ENCODE assay signal across 1 cellular context in the genomic region with DNA sequence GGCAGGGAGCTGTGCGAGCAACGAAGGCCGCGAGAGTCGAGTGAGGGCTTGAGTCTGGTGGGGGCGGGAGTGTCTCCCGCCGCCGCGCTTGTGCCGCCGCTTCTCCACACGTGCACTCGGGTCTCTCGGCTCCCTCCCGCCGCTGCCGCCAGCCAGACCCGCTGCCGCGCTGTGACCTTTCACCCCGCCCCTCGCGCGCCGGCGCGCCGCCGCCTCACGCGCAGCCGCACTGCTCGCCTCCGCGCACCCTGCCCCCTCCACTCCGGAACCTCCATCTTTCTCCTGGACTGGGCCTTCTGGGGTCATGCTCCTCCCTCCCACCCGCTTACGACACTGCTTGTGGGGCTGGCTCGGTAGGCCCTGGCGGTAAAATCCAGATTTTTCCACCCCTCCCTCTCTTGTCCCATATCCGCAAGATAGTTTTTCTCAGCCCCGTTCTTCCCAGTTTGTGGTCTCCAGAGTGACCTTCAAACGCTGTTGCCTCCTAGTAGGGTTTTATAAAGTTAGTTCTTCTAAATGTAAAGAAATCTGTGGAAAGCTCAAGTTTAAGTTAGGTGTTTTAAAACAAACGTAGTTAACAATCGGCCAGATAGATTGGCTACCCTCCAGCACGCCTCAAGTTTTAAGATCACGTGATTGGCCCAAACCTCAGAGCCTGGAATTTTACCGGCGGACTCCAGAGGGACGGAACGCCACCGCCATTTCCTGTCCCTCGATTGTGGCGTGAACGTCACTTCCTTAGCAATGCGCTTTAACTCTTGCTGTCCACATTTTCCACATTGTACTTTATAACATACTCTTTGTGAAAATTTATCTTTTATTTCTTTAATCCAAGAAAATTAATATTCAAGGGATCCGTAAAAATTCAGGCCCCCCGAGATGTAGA.
TF ChIP-seq lines count a peak whose summit lies in the region.

A gene (minus strand): TSS at position 181 of the 886 bp plus-strand sequence. CDS start 300 bp downstream, outside the sequence.

TF ChIP-seq in K562, 482 proteins besides CTCF, POLR2A, EP300 and RAD21 (continued from another document and continues in another):
- TF ChIP-seq, protein P1, sequence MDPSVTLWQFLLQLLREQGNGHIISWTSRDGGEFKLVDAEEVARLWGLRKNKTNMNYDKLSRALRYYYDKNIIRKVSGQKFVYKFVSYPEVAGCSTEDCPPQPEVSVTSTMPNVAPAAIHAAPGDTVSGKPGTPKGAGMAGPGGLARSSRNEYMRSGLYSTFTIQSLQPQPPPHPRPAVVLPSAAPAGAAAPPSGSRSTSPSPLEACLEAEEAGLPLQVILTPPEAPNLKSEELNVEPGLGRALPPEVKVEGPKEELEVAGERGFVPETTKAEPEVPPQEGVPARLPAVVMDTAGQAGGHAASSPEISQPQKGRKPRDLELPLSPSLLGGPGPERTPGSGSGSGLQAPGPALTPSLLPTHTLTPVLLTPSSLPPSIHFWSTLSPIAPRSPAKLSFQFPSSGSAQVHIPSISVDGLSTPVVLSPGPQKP (CRISPR knock-in tag; IDR thresholded peaks at IDR 0.05) = no peak
- TF ChIP-seq ZNF212 (CRISPR knock-in tag; IDR thresholded peaks at IDR 0.05) (no peak), STAT5A (IDR thresholded peaks at IDR 0.05; ENCODE audit: borderline replicate concordance, low read length) (no peak), ETS2 (tag; IDR thresholded peaks at IDR 0.05; ENCODE audit: borderline replicate concordance, poor library complexity, severe bottlenecking) (no peak), MAFK (IDR thresholded peaks at IDR 0.05; ENCODE audit: low read length) (no peak), CBX8 (IDR thresholded peaks at IDR 0.05; ENCODE audit: borderline replicate concordance, extremely low read depth, low read depth, low read length, poor library complexity, severe bottlenecking) (no peak), EP400 (IDR thresholded peaks at IDR 0.05) (peak; percentile 81), ZNF175 (CRISPR knock-in tag; IDR thresholded peaks at IDR 0.05; ENCODE audit: low read depth) (no peak), ZNF282 (CRISPR knock-in tag; IDR thresholded peaks at IDR 0.05) (no peak), HDAC6 (IDR thresholded peaks at IDR 0.05; ENCODE audit: low read depth, low read length) (no peak), ZNF57 (CRISPR knock-in tag; IDR thresholded peaks at IDR 0.05) (no peak), GATA2 (CRISPR knock-in tag; IDR thresholded peaks at IDR 0.05) (no peak), KLF1 (tag; IDR thresholded peaks at IDR 0.05) (no peak), SIN3B (IDR thresholded peaks at IDR 0.05; ENCODE audit: low read depth) (no peak; the same call in 1 of the 2 replicates), ZNF707 (CRISPR knock-in tag; conservative IDR thresholded peaks at IDR 0.05) (no peak), BRD4 (IDR thresholded peaks at IDR 0.05) (peak; percentile 89; the same call in 1 of the 2 replicates), CHD1 (IDR thresholded peaks at IDR 0.05; ENCODE audit: low read length) (no peak), POLR3A (IDR thresholded peaks at IDR 0.05; ENCODE audit: borderline replicate concordance, extremely low read depth, insufficient read depth, insufficient read length) (no peak), ZBTB1 (CRISPR knock-in tag; IDR thresholded peaks at IDR 0.05; ENCODE audit: borderline replicate concordance, low read depth) (no peak), RBM25 (IDR thresholded peaks at IDR 0.05; ENCODE audit: low read depth, low read length, severe bottlenecking) (no peak), GTF2E2 (tag; IDR thresholded peaks at IDR 0.05) (no peak), SREBF1 (IDR thresholded peaks at IDR 0.05; ENCODE audit: borderline replicate concordance, low read depth, low read length) (no peak), NCOR1 (IDR thresholded peaks at IDR 0.05) (no peak), PYGO2 (tag; IDR thresholded peaks at IDR 0.05) (no peak), ZNF232 (CRISPR knock-in tag; IDR thresholded peaks at IDR 0.05) (no peak), ZNF766 (CRISPR knock-in tag; conservative IDR thresholded peaks at IDR 0.05) (peak; percentile 52; the same call in 1 of the 2 replicates), ARNT (IDR thresholded peaks at IDR 0.05) (peak in 1 of 2 experiments; percentile 34; a peak in 1 of 4 replicates), NFYB (IDR thresholded peaks at IDR 0.05; ENCODE audit: extremely low read depth, insufficient read length) (no peak)
- TF ChIP-seq, protein P2, sequence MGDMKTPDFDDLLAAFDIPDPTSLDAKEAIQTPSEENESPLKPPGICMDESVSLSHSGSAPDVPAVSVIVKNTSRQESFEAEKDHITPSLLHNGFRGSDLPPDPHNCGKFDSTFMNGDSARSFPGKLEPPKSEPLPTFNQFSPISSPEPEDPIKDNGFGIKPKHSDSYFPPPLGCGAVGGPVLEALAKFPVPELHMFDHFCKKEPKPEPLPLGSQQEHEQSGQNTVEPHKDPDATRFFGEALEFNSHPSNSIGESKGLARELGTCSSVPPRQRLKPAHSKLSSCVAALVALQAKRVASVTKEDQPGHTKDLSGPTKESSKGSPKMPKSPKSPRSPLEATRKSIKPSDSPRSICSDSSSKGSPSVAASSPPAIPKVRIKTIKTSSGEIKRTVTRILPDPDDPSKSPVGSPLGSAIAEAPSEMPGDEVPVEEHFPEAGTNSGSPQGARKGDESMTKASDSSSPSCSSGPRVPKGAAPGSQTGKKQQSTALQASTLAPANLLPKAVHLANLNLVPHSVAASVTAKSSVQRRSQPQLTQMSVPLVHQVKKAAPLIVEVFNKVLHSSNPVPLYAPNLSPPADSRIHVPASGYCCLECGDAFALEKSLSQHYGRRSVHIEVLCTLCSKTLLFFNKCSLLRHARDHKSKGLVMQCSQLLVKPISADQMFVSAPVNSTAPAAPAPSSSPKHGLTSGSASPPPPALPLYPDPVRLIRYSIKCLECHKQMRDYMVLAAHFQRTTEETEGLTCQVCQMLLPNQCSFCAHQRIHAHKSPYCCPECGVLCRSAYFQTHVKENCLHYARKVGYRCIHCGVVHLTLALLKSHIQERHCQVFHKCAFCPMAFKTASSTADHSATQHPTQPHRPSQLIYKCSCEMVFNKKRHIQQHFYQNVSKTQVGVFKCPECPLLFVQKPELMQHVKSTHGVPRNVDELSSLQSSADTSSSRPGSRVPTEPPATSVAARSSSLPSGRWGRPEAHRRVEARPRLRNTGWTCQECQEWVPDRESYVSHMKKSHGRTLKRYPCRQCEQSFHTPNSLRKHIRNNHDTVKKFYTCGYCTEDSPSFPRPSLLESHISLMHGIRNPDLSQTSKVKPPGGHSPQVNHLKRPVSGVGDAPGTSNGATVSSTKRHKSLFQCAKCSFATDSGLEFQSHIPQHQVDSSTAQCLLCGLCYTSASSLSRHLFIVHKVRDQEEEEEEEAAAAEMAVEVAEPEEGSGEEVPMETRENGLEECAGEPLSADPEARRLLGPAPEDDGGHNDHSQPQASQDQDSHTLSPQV (IDR thresholded peaks at IDR 0.05) = 0 out of 2 replicates have a peak, but pooled peaks have one; percentile 65
- TF ChIP-seq, protein P3, sequence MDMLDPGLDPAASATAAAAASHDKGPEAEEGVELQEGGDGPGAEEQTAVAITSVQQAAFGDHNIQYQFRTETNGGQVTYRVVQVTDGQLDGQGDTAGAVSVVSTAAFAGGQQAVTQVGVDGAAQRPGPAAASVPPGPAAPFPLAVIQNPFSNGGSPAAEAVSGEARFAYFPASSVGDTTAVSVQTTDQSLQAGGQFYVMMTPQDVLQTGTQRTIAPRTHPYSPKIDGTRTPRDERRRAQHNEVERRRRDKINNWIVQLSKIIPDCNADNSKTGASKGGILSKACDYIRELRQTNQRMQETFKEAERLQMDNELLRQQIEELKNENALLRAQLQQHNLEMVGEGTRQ (CRISPR knock-in tag; IDR thresholded peaks at IDR 0.05) = peak; percentile 71
- TF ChIP-seq, protein P4, sequence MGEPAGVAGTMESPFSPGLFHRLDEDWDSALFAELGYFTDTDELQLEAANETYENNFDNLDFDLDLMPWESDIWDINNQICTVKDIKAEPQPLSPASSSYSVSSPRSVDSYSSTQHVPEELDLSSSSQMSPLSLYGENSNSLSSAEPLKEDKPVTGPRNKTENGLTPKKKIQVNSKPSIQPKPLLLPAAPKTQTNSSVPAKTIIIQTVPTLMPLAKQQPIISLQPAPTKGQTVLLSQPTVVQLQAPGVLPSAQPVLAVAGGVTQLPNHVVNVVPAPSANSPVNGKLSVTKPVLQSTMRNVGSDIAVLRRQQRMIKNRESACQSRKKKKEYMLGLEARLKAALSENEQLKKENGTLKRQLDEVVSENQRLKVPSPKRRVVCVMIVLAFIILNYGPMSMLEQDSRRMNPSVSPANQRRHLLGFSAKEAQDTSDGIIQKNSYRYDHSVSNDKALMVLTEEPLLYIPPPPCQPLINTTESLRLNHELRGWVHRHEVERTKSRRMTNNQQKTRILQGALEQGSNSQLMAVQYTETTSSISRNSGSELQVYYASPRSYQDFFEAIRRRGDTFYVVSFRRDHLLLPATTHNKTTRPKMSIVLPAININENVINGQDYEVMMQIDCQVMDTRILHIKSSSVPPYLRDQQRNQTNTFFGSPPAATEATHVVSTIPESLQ (CRISPR knock-in tag; IDR thresholded peaks at IDR 0.05) = no peak
- TF ChIP-seq, protein P5, sequence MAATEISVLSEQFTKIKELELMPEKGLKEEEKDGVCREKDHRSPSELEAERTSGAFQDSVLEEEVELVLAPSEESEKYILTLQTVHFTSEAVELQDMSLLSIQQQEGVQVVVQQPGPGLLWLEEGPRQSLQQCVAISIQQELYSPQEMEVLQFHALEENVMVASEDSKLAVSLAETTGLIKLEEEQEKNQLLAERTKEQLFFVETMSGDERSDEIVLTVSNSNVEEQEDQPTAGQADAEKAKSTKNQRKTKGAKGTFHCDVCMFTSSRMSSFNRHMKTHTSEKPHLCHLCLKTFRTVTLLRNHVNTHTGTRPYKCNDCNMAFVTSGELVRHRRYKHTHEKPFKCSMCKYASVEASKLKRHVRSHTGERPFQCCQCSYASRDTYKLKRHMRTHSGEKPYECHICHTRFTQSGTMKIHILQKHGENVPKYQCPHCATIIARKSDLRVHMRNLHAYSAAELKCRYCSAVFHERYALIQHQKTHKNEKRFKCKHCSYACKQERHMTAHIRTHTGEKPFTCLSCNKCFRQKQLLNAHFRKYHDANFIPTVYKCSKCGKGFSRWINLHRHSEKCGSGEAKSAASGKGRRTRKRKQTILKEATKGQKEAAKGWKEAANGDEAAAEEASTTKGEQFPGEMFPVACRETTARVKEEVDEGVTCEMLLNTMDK (IDR thresholded peaks at IDR 0.05; ENCODE audit: borderline replicate concordance, insufficient read depth, low read depth, low read length, poor library complexity, severe bottlenecking) = no peak
- TF ChIP-seq, protein P6, sequence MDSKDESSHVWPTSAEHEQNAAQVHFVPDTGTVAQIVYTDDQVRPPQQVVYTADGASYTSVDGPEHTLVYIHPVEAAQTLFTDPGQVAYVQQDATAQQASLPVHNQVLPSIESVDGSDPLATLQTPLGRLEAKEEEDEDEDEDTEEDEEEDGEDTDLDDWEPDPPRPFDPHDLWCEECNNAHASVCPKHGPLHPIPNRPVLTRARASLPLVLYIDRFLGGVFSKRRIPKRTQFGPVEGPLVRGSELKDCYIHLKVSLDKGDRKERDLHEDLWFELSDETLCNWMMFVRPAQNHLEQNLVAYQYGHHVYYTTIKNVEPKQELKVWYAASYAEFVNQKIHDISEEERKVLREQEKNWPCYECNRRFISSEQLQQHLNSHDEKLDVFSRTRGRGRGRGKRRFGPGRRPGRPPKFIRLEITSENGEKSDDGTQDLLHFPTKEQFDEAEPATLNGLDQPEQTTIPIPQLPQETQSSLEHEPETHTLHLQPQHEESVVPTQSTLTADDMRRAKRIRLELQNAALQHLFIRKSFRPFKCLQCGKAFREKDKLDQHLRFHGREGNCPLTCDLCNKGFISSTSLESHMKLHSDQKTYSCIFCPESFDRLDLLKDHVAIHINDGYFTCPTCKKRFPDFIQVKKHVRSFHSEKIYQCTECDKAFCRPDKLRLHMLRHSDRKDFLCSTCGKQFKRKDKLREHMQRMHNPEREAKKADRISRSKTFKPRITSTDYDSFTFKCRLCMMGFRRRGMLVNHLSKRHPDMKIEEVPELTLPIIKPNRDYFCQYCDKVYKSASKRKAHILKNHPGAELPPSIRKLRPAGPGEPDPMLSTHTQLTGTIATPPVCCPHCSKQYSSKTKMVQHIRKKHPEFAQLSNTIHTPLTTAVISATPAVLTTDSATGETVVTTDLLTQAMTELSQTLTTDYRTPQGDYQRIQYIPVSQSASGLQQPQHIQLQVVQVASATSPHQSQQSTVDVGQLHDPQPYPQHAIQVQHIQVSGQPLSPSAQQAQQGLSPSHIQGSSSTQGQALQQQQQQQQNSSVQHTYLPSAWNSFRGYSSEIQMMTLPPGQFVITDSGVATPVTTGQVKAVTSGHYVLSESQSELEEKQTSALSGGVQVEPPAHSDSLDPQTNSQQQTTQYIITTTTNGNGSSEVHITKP (IDR thresholded peaks at IDR 0.05; ENCODE audit: partially characterized antibody) = no peak
- TF ChIP-seq, protein P7, sequence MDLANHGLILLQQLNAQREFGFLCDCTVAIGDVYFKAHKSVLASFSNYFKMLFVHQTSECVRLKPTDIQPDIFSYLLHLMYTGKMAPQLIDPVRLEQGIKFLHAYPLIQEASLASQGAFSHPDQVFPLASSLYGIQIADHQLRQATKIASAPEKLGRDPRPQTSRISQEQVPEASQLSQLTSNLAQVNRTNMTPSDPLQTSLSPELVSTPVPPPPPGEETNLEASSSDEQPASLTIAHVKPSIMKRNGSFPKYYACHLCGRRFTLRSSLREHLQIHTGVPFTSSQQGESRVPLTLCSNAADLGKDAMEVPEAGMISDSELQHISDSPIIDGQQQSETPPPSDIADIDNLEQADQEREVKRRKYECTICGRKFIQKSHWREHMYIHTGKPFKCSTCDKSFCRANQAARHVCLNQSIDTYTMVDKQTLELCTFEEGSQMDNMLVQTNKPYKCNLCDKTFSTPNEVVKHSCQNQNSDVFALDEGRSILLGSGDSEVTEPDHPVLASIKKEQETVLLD (IDR thresholded peaks at IDR 0.05) = no peak; the same call in 1 of the 2 replicates
- TF ChIP-seq, protein P8, sequence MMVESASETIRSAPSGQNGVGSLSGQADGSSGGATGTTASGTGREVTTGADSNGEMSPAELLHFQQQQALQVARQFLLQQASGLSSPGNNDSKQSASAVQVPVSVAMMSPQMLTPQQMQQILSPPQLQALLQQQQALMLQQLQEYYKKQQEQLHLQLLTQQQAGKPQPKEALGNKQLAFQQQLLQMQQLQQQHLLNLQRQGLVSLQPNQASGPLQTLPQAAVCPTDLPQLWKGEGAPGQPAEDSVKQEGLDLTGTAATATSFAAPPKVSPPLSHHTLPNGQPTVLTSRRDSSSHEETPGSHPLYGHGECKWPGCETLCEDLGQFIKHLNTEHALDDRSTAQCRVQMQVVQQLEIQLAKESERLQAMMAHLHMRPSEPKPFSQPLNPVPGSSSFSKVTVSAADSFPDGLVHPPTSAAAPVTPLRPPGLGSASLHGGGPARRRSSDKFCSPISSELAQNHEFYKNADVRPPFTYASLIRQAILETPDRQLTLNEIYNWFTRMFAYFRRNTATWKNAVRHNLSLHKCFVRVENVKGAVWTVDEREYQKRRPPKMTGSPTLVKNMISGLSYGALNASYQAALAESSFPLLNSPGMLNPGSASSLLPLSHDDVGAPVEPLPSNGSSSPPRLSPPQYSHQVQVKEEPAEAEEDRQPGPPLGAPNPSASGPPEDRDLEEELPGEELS (CRISPR knock-in tag; IDR thresholded peaks at IDR 0.05; ENCODE audit: borderline replicate concordance) = no peak
